Comparison of ENCODE assay signal across 11 cellular contexts in the genomic region with DNA sequence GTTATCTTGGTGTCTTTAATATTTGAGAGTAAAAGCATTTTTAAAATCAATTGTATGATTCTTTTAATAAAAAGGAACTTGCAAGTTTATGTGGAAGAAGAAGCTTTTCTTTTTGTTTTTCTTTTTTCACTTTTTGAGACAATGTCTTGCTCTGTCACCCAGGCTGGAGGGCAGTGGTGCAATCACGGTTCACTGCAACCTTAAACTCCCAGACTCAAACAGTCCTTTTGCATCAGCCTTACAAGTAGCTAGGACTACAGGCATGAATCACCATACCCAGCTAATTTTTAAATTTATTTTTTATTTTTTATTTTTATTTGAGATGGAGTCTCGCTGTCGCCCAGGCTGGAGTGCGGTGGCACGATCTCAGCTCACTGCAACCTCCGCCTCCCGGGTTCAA. TPM values are rescaled to one million over a fixed set of nuclear protein-coding genes. Genes with fewer than 3 reads are reported as not detected.
"Had no signal": no experiment of that assay in that cellular context is flagged by ENCODE, and none has a peak within 500 bp of the region (broad histone marks: within the 10 kb centered on the region; RNA-seq: fewer than 3 reads in every experiment).

No MANE protein-coding gene starts in this region.

- H3K9me3 ChIP-seq: HAP-1 had no signal

- H3K4me1 ChIP-seq: HAP-1 had no signal

- H3K27ac ChIP-seq: HL-60 had no signal

- H3K9me3 Mint-ChIP-seq: HFFc6 had no signal

- H3K27ac Mint-ChIP-seq: HFFc6 had no signal

- ATAC-seq: HCT116, HepG2, K562 had no signal

- H3K4me3 ChIP-seq: HAP-1, K562 had no signal

- FAIRE-seq: HepG2, K562 had no signal

- DNase-seq: GOT3, H7, HFFc6, KG1 had no signal

- H3K4me3 Mint-ChIP-seq: HFFc6 had no signal

RNA-seq across cellular contexts. Expression of gene FOXE3, which starts 48.4 kb away (rescaled TPM):
- total RNA-seq: H4, HepG2, HFFc6, HT1080, K562 had no signal
- polyA plus RNA-seq: HepG2, K562 had no signal
